In the genomic region with DNA sequence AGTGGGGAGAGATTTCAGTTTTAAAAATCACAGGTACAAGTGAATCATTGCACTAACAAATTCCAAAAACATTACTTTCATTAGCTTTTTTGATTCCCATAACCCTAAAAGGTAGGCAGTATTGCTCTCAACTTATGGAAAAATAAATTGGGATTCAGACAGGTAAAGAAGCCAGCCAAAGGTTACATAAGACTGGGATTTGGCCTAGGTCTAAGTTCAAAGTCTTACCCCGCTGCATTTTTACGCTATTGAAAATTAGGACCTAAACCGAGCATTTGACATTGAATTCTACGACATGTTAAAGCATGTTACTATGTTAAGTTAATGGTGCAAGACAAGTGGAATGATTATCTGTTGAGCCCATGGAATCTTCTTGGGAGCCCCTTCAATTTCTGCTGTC, we compare ENCODE assay signal across 30 cellular contexts.
"Had no signal": no experiment of that assay in that cellular context is flagged by ENCODE, and none has a peak within 500 bp of the region (broad histone marks: within the 10 kb centered on the region; RNA-seq: fewer than 3 reads in every experiment).

No MANE protein-coding gene starts in this region.

- H3K36me3 ChIP-seq: brain microvascular endothelial cell, esophagus squamous epithelium, gastroesophageal sphincter had no signal

- H3K27me3 ChIP-seq: brain microvascular endothelial cell, gastroesophageal sphincter had no signal

- ATAC-seq: activated T-cell treated with anti-CD3 and anti-CD28 coated beads, Interleukin-2, amount 50 U/mL, for 72 hours; gastroesophageal sphincter; T-helper 17 cell; WTC11 had no signal

- DNase-seq: activated CD4-positive, alpha-beta memory T cell treated with anti-CD3 and anti-CD28 coated beads, Interleukin-2, amount 10 ng/mL, durations not matched to agents 7 days and 5 days; activated CD4-positive, alpha-beta T cell treated with anti-CD3 and anti-CD28 coated beads for 1 hour; activated CD4-positive, alpha-beta T cell treated with anti-CD3 and anti-CD28 coated beads for 4 hours; activated CD4-positive, alpha-beta T cell treated with anti-CD3 and anti-CD28 coated beads, Interleukin-2, amount 10 ng/mL, durations not matched to agents 7 days and 5 days; activated CD4-positive, alpha-beta T cell treated with anti-CD3 and anti-CD28 coated beads, Interleukin-2, amount 50 U/mL, for 4 hours; activated CD8-positive, alpha-beta memory T cell treated with anti-CD3 and anti-CD28 coated beads, Interleukin-2, amount 50 U/mL, for 48 hours; activated gamma-delta T cell; activated naive CD4-positive, alpha-beta T cell; activated naive CD4-positive, alpha-beta T cell treated with anti-CD3 and anti-CD28 coated beads, Interleukin-2, amount 50 U/mL, for 16 hours; activated T-cell treated with anti-CD3 and anti-CD28 coated beads for 4 hours; activated T-cell treated with anti-CD3 and anti-CD28 coated beads, Interleukin-2, amount 50 U/mL, for 24 hours; activated T-cell treated with anti-CD3 and anti-CD28 coated beads, Interleukin-2, amount 50 U/mL, for 72 hours; amniotic stem cell; anterior cingulate cortex; brain microvascular endothelial cell; caudate nucleus; effector CD8-positive, alpha-beta T cell; esophagus squamous epithelium; foreskin melanocyte; T-helper 1 cell; T-helper 17 cell had no signal

- H3K27ac ChIP-seq: brain microvascular endothelial cell, epithelial cell of prostate, esophagus squamous epithelium, gastroesophageal sphincter, VCaP had no signal

- H3K4me3 ChIP-seq: esophagus squamous epithelium, gastroesophageal sphincter had no signal

- FAIRE-seq: astrocyte, colon, endometrium, endothelial cell of umbilical vein, TTC549 had no signal

- H3K9me3 ChIP-seq: esophagus squamous epithelium, gastroesophageal sphincter had no signal

- H3K4me1 ChIP-seq: esophagus squamous epithelium, gastroesophageal sphincter had no signal
